ENCODE assay signal across 28 cellular contexts in the genomic region with DNA sequence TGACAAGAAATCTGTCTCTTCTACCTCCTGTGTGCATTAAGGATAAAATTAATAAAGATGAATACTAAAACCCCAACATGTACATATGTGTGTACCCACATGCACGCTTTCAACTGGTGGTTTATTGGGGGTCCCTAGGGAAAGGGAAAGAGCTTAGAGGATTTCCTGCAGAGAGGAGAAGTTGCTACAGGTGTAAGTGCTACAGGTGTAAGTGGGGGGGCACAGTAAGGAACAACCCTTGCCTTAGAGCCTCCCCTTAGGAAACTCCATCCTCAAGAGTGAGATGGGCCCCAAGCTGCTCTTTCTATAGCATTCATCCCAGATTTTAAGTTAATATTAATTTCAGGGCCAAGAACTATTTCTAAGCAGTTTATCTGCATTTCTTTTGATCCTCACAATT.
"Had no signal": no experiment of that assay in that cellular context is flagged by ENCODE, and none has a peak within 500 bp of the region (broad histone marks: within the 10 kb centered on the region; RNA-seq: fewer than 3 reads in every experiment).

No MANE protein-coding gene starts in this region.

- H3K9me3 ChIP-seq: adrenal gland, ascending aorta, body of pancreas, breast epithelium had no signal

- H3K27me3 ChIP-seq: adrenal gland, ascending aorta, body of pancreas, breast epithelium, cardiac muscle cell had no signal

- H3K36me3 ChIP-seq: adrenal gland, ascending aorta, brain microvascular endothelial cell, breast epithelium, cardiac muscle cell had no signal

- H3K4me3 ChIP-seq: adrenal gland, ascending aorta, body of pancreas, breast epithelium, cardiac muscle cell had no signal

- H3K27ac ChIP-seq: adrenal gland, ascending aorta, body of pancreas, brain microvascular endothelial cell, breast epithelium, cardiac muscle cell had no signal

- H3K4me1 ChIP-seq: adrenal gland, ascending aorta, body of pancreas, breast epithelium had no signal

- DNase-seq: activated effector memory CD4-positive, alpha-beta T cell treated with anti-CD3 and anti-CD28 coated beads, Interleukin-2, amount 50 U/mL, for 16 hours; activated effector memory CD4-positive, alpha-beta T cell treated with Interleukin-2 at 50 U/mL for 16 hours; activated gamma-delta T cell; activated gamma-delta T cell treated with Interleukin-2 at 50 U/mL for 16 hours; activated naive CD4-positive, alpha-beta T cell; activated naive CD4-positive, alpha-beta T cell treated with anti-CD3 and anti-CD28 coated beads for 36 hours; activated naive CD4-positive, alpha-beta T cell treated with anti-CD3 and anti-CD28 coated beads, Interleukin-2, amount 10 ng/mL, durations not matched to agents 7 days and 5 days; activated naive CD4-positive, alpha-beta T cell treated with anti-CD3 and anti-CD28 coated beads, Interleukin-2, amount 50 U/mL, for 16 hours; activated naive CD4-positive, alpha-beta T cell treated with Interleukin-2 at 50 U/mL for 16 hours; activated naive CD8-positive, alpha-beta T cell treated with anti-CD3 and anti-CD28 coated beads for 36 hours; activated naive CD8-positive, alpha-beta T cell treated with anti-CD3 and anti-CD28 coated beads, Interleukin-2, amount 10 ng/mL, durations not matched to agents 7 days and 5 days; activated naive CD8-positive, alpha-beta T cell treated with anti-CD3 and anti-CD28 coated beads, Interleukin-2, amount 50 U/mL, for 24 hours; activated T-cell treated with anti-CD3 and anti-CD28 coated beads, Interleukin-2, amount 50 U/mL, for 4 hours; activated T-cell treated with anti-CD3 and anti-CD28 coated beads, Interleukin-2, amount 50 U/mL, for 48 hours; activated T-cell treated with anti-CD3 and anti-CD28 coated beads, Interleukin-2, amount 50 U/mL, for 72 hours; adrenal gland; amniotic stem cell; amygdala; anterior cingulate cortex; aorta; body of pancreas; brain microvascular endothelial cell; caudate nucleus; central memory CD4-positive, alpha-beta T cell; cerebellar nuclear complex had no signal
